ENCODE assay signal across 7 cellular contexts in genomic region chr19:13150919-13151604, GRCh38. TPM values are rescaled to one million over a fixed set of nuclear protein-coding genes. Genes with fewer than 3 reads are reported as not detected.
DNase-seq lines count a peak whose midpoint lies in the region; ATAC-seq and TF ChIP-seq lines count a peak whose summit lies in the region.

No MANE protein-coding gene starts in this region.

- H3K9ac ChIP-seq in SU-DHL-6 (ENCODE audit: low read length), result peak overlapping the region; percentile 91
- peak overlapping the region; percentile 98 to 100 for H3K9ac ChIP-seq in mucosa of rectum (ENCODE audit: low read depth in 1 of 2, low read length in 2 of 2)

- H3K9me3 ChIP-seq in HAP-1 (no peaks in the 10 kb centered on the region), SU-DHL-6 (ENCODE audit: insufficient read depth, low read length) (no peaks in the 10 kb centered on the region), mucosa of rectum (ENCODE audit: control insufficient read depth in 2 of 2, low read length in 2 of 2) (no peaks in the 10 kb centered on the region), transverse colon (no peaks in the 10 kb centered on the region)

- H3K27me3 ChIP-seq in HAP-1 (ENCODE audit: low read depth) (no peaks in the 10 kb centered on the region), SU-DHL-6 (ENCODE audit: low read length) (no peaks in the 10 kb centered on the region), dorsolateral prefrontal cortex (no peaks in the 10 kb centered on the region), mucosa of rectum (ENCODE audit: control insufficient read depth in 2 of 2, insufficient read depth in 2 of 2, low read length in 2 of 2) (no peaks in the 10 kb centered on the region), transverse colon (no peaks in the 10 kb centered on the region)

- intact Hi-C loops in dorsolateral prefrontal cortex (cut with DNase I) (loop anchor here (1.0 to 10.0 kb wide), 2 partner anchors 33 to 114 kb away; partner anchors contain the start of gene NACC1 (in 2 of the 2)), transverse colon (cut with DNase I; ENCODE audit: low total_unique reads) (loop anchor here (1.0 to 10.0 kb wide), 3 partner anchors 16 to 1364 kb away; partner anchors contain the start of gene DNAJB1)

- no peak for TF ChIP-seq EP300 in transverse colon (IDR thresholded peaks at IDR 0.05; ENCODE audit: low read depth)

- H3K36me3 ChIP-seq in HAP-1 (replicated peaks) (peaks cover 16% of the 10 kb centered on the region), SU-DHL-6 (ENCODE audit: low read length) (no peaks in the 10 kb centered on the region; the same call in 1 of the 2 replicates), mucosa of rectum (ENCODE audit: control insufficient read depth in 2 of 2, insufficient read depth in 2 of 2, low read length in 2 of 2) (no peaks in the 10 kb centered on the region), transverse colon (no peaks in the 10 kb centered on the region)

- TF ChIP-seq POLR2A in transverse colon (IDR thresholded peaks at IDR 0.05), result no peak

- peaks cover 19% of the 10 kb centered on the region for H3K79me2 ChIP-seq in SU-DHL-6 (ENCODE audit: insufficient read depth, low read length)

- DNase-seq in HAP-1 (ENCODE audit: low spot score in 2 of 2), result peak; percentile 20 to 29
- DNase-seq in dorsolateral prefrontal cortex, result no peak
- DNase-seq in transverse colon, result no peak

- no peak overlapping the region for H2AFZ ChIP-seq in SU-DHL-6 (ENCODE audit: low read depth, low read length, severe bottlenecking)

- 0 to 1% methylated on average over 7 to 34 of the region's 34 CpGs for whole genome bisulfite sequencing in transverse colon (ENCODE audit: low coverage in 1 of 2), 2 donors

- TF ChIP-seq CTCF in SU-DHL-6 (IDR thresholded peaks at IDR 0.05; ENCODE audit: insufficient read depth, low read length, poor library complexity, severe bottlenecking) (no peak), dorsolateral prefrontal cortex (IDR thresholded peaks at IDR 0.05 in 54 of 56, conservative IDR thresholded peaks at IDR 0.05 in 2 of 56; ENCODE audit: low read depth in 1 of 56, partially characterized antibody in 56 of 56) (no peak), transverse colon (IDR thresholded peaks at IDR 0.05) (peak in 1 of 5 experiments; percentile 30)

- in situ Hi-C loops in HAP-1 (cut with MboI; ENCODE audit: low sequenced_read_pairs), result loop anchor here (25.0 kb wide), 1 partner anchor 861 kb away; the partner anchor contains the start of gene RFX1
- in situ Hi-C loops in transverse colon (cut with MboI; ENCODE audit: low pct_ligation_motif_present in 1 of 4, low pct_unique_long_range_greater_than_20kb in 1 of 4, low sequenced_read_pairs in 3 of 4), result no loop called here

- peak overlapping the region; percentile 97 for H3K4me2 ChIP-seq in SU-DHL-6 (ENCODE audit: low read depth, low read length, poor library complexity, severe bottlenecking)

- H3K4me3 ChIP-seq in HAP-1 (peak overlapping the region; percentile 97), SU-DHL-6 (ENCODE audit: insufficient read depth, low read length, poor library complexity, severe bottlenecking) (peak overlapping the region; percentile 75), dorsolateral prefrontal cortex (peak overlapping the region; percentile 61 to 98 (median 91)), mucosa of rectum (ENCODE audit: low read length in 2 of 2) (peak overlapping the region; percentile 81 to 89), transverse colon (peak overlapping the region; percentile 64 to 86 (median 78))

- H4K20me1 ChIP-seq in SU-DHL-6 (ENCODE audit: low read depth, low read length), result no peaks in the 10 kb centered on the region; the same call in 1 of the 2 replicates

- H3K4me1 ChIP-seq in HAP-1 (peaks cover 9% of the 10 kb centered on the region), mucosa of rectum (ENCODE audit: control insufficient read depth in 2 of 2, insufficient read depth in 2 of 2, low read length in 2 of 2) (peaks cover 21 to 22% of the 10 kb centered on the region in 2 donors), transverse colon (peaks cover 3 to 35% (median 22%) of the 10 kb centered on the region in 4 donors)

- ATAC-seq in GM18517 (IDR thresholded peaks at IDR 0.05; ENCODE audit: unreplicated experiment) (no peak), GM21717 (IDR thresholded peaks at IDR 0.05; ENCODE audit: unreplicated experiment) (no peak)

- peaks cover 20% of the 10 kb centered on the region for H3F3A ChIP-seq in SU-DHL-6 (ENCODE audit: insufficient read depth)

- H3K27ac ChIP-seq in SU-DHL-6 (ENCODE audit: low read depth, low read length), result peak overlapping the region; percentile 90
- peak overlapping the region; percentile 79 to 99 (median 96) for H3K27ac ChIP-seq in dorsolateral prefrontal cortex
- peak overlapping the region; percentile 94 to 98 for H3K27ac ChIP-seq in mucosa of rectum (ENCODE audit: low read depth in 2 of 2, low read length in 2 of 2)
- peak overlapping the region; percentile 96 to 100 (median 99) for H3K27ac ChIP-seq in transverse colon

- H3K9me2 ChIP-seq in SU-DHL-6 (replicated peaks; ENCODE audit: insufficient read depth, low read length), result no peaks in the 10 kb centered on the region

RNA-seq across cellular contexts. Expression of gene IER2, which starts 0.9 kb away (rescaled TPM):
- total RNA-seq in dorsolateral prefrontal cortex (10 to 100 TPM; 15.7 to 43.8 (median 25.6) TPM), transverse colon (100 to 1,000 TPM; 184 to 503 (median 244) TPM)

RNA-seq across cellular contexts. Expression of gene STX10, which starts 0.9 kb away (rescaled TPM):
- 10 to 100 TPM; 21.7 to 50.2 (median 33.8) TPM for total RNA-seq in dorsolateral prefrontal cortex
- total RNA-seq in transverse colon, result 100 to 1,000 TPM in 1 of 4 donors, 10 to 100 TPM in 3; 69.7 to 164 (median 84.2) TPM

RNA-seq across cellular contexts. Expression of gene NACC1, which starts 33.0 kb away (rescaled TPM):
- total RNA-seq in dorsolateral prefrontal cortex (100 to 1,000 TPM in 5 of 120 experiments, 10 to 100 TPM in 115; 54.8 to 122 (median 79.3) TPM), transverse colon (10 to 100 TPM; 31.6 to 54.2 (median 36.5) TPM)

RNA-seq across cellular contexts. Expression of gene TRMT1, which starts 34.5 kb away (rescaled TPM):
- 10 to 100 TPM; 30.6 to 70.9 (median 40.8) TPM for total RNA-seq in dorsolateral prefrontal cortex
- total RNA-seq in transverse colon, result 100 to 1,000 TPM in 1 of 4 donors, 10 to 100 TPM in 3; 26.6 to 199 (median 60.7) TPM

RNA-seq across cellular contexts. Expression of gene LYL1, which starts 48.4 kb away (rescaled TPM):
- 10 to 100 TPM in 2 of 120 experiments, 1 to 10 TPM in 118; 1.0 to 11.8 (median 4.5) TPM for total RNA-seq in dorsolateral prefrontal cortex
- total RNA-seq in transverse colon, result 10 to 100 TPM in 3 of 4 donors, 1 to 10 TPM in 1; 4.5 to 33.4 (median 16.7) TPM

Comparison
In these comparisons a context has a peak if more than half of its experiments do, and no peak if none do; other contexts are left out.
1. DNase-seq: peak in HAP-1 (2 of 2); none in dorsolateral prefrontal cortex (0 of 10) and transverse colon (single experiment).
2. RNA of gene IER2, which starts 0.9 kb away (total RNA-seq): 184 to 503 TPM in transverse colon; 15.7 to 43.8 TPM in dorsolateral prefrontal cortex; every median in the first group is over 4 times any median in the second.
3. Peak in every context shown above with its lines, with median percentiles within 50 percentile points of each other: H3K4me3 ChIP-seq and H3K27ac ChIP-seq.